In genomic region chrX:70289168-70289792, GRCh38 we compare ENCODE assay signal across 9 cellular contexts. TPM values are rescaled to one million over a fixed set of nuclear protein-coding genes. Genes with fewer than 3 reads are reported as not detected.
DNase-seq lines count a peak whose midpoint lies in the region; ATAC-seq and TF ChIP-seq lines count a peak whose summit lies in the region.
"Had no signal": no experiment of that assay in that cellular context is flagged by ENCODE, and none has a peak within 500 bp of the region (broad histone marks: within the 10 kb centered on the region; RNA-seq: fewer than 3 reads in every experiment).

No MANE protein-coding gene starts in this region.

- H3K4me3 Mint-ChIP-seq in Caco-2 (ENCODE audit: unreplicated experiment) (peak overlapping the region; percentile 87), chondrocyte (ENCODE audit: unreplicated experiment) (peak overlapping the region; percentile 88), naive B cell (peak overlapping the region; percentile 81 to 91 (median 88))

- CTCF ChIA-PET in Caco-2 (lab: Charles Lee): interaction anchor here (1.6 kb wide), 1 partner anchor 156 kb away, joined by 7 read pairs; the partner anchor contains the start of gene IGBP1

- H3K9me3 Mint-ChIP-seq in Caco-2 (ENCODE audit: unreplicated experiment) (no peaks in the 10 kb centered on the region), chondrocyte (ENCODE audit: low read depth) (peaks cover 6% of the 10 kb centered on the region), naive B cell (peaks cover 0 to 2% (median 0%) of the 10 kb centered on the region in 7 donors)

- H3K27ac Mint-ChIP-seq in Caco-2 (ENCODE audit: unreplicated experiment) (peak overlapping the region; percentile 83), chondrocyte (ENCODE audit: unreplicated experiment) (peak overlapping the region; percentile 74), naive B cell (peak overlapping the region in 1 of 6 donors; percentile 42)

- H3K4me1 Mint-ChIP-seq in Caco-2 (ENCODE audit: low read depth, unreplicated experiment): peaks cover 14% of the 10 kb centered on the region
- H3K4me1 Mint-ChIP-seq in chondrocyte (ENCODE audit: low read depth): peaks cover 16% of the 10 kb centered on the region
- peaks cover 0 to 13% (median 0%) of the 10 kb centered on the region in 3 donors for H3K4me1 Mint-ChIP-seq in naive B cell

- H3K4me3 ChIP-seq in Caco-2 (ENCODE audit: low read depth, low read length) (peak overlapping the region; percentile 84), HUES6 (ENCODE audit: low read depth, low read length) (peak overlapping the region; percentile 93)

- no peak for TF ChIP-seq CTCF in Caco-2 (IDR thresholded peaks at IDR 0.05; ENCODE audit: insufficient read depth in 1 of 2, low read depth in 1 of 2, low read length in 1 of 2, severe bottlenecking in 1 of 2, unreplicated experiment in 1 of 2)
- no peak for TF ChIP-seq CTCF in chondrocyte (IDR thresholded peaks at IDR 0.05)

- H3K36me3 Mint-ChIP-seq in Caco-2 (ENCODE audit: insufficient read depth, unreplicated experiment) (peaks cover 6% of the 10 kb centered on the region), chondrocyte (ENCODE audit: low read depth) (peaks cover 1% of the 10 kb centered on the region), naive B cell (peaks cover 0 to 9% of the 10 kb centered on the region in 2 donors)

- POLR2A ChIA-PET in Caco-2 (lab: Charles Lee): interaction anchor here (1.0 kb wide), 1 partner anchor 10 kb away, joined by 8 read pairs; no protein-coding TSS in a partner anchor

- H3K27ac ChIP-seq in HUES6 (ENCODE audit: low read depth, low read length): no peak overlapping the region

- H3K36me3 ChIP-seq in Caco-2 (ENCODE audit: control insufficient read depth, insufficient read depth, low read length) (no peaks in the 10 kb centered on the region), HUES6 (ENCODE audit: control insufficient read depth, insufficient read depth, low read length) (peaks cover 24% of the 10 kb centered on the region)

- no peaks in the 10 kb centered on the region for H3K27me3 ChIP-seq in Caco-2 (replicated peaks; ENCODE audit: control insufficient read depth, insufficient read depth, low read length)
- no peaks in the 10 kb centered on the region for H3K27me3 ChIP-seq in HUES6 (ENCODE audit: control insufficient read depth, insufficient read depth, low read length)

- DNase-seq in Caco-2 (no peak), chondrocyte (ENCODE audit: low spot score) (no peak), naive B cell (no peak), AML-193 (lab: John Stamatoyannopoulos, UW) (no peak), head of caudate nucleus (no peak), C1 segment of cervical spinal cord (lab: John Stamatoyannopoulos, UW) (no peak), globus pallidus (ENCODE audit: low spot score) (no peak)

- no peaks in the 10 kb centered on the region for H3K4me1 ChIP-seq in Caco-2
- H3K4me1 ChIP-seq in HUES6 (ENCODE audit: control insufficient read depth, insufficient read depth, low read length): no peaks in the 10 kb centered on the region

- BruUV-seq in Caco-2 (replicated peaks; lab: Mats Ljungman, UMichigan): TSS peak; percentile 69

- H3K9me3 ChIP-seq in Caco-2 (no peaks in the 10 kb centered on the region), HUES6 (ENCODE audit: control insufficient read depth, insufficient read depth, low read depth, low read length) (no peaks in the 10 kb centered on the region; the same call in 1 of the 2 replicates)

- ATAC-seq in naive B cell (ENCODE audit: low read depth in 2 of 2): no peak

- no peaks in the 10 kb centered on the region for H3K27me3 Mint-ChIP-seq in Caco-2 (ENCODE audit: insufficient read depth, unreplicated experiment)
- H3K27me3 Mint-ChIP-seq in chondrocyte (ENCODE audit: low read depth): no peaks in the 10 kb centered on the region
- no peaks in the 10 kb centered on the region for H3K27me3 Mint-ChIP-seq in naive B cell

- H3K9ac ChIP-seq in HUES6 (ENCODE audit: low read length): peak overlapping the region; percentile 64

- intact Hi-C loops in Caco-2 (cut with micrococcal nuclease; ENCODE audit: unreplicated experiment) (no loop called here), head of caudate nucleus (cut with DNase I) (no loop called here)

RNA-seq across cellular contexts. Expression of gene PDZD11, which starts 0.4 kb away (rescaled TPM):
- total RNA-seq in Caco-2 (2022) (44.4 and 45.0 TPM in 2 replicates), chondrocyte (46.2 to 48.1 TPM (median 47.7 TPM) in 3 replicates)
- 10 to 100 TPM; 12.8 to 26.1 (median 17.6) TPM for polyA plus RNA-seq in naive B cell (ENCODE audit: low read depth in 6 of 6)

RNA-seq across cellular contexts. Expression of gene KIF4A, which starts 0.6 kb away (rescaled TPM):
- total RNA-seq in Caco-2 (2022): 36.9 and 39.6 TPM in 2 replicates
- total RNA-seq in chondrocyte: 4.5 to 5.9 TPM (median 5.3 TPM) in 3 replicates
- polyA plus RNA-seq in naive B cell (ENCODE audit: low read depth in 6 of 6): not detected

RNA-seq across cellular contexts. Expression of gene RAB41, which starts 7.3 kb away (rescaled TPM):
- total RNA-seq in Caco-2 (2022) (not detected in 2 replicates), chondrocyte (not detected in 3 replicates)
- under 1 TPM in 1 of 6 donors, not detected in 5; 0.26 TPM for polyA plus RNA-seq in naive B cell (ENCODE audit: low read depth in 6 of 6)
- total RNA-seq: LHCN-M2 had no signal

RNA-seq across cellular contexts. Expression of gene ARR3, which starts 21.1 kb away (rescaled TPM):
- not detected in 2 replicates for total RNA-seq in Caco-2 (2022)
- not detected in 3 replicates for total RNA-seq in chondrocyte
- not detected for polyA plus RNA-seq in naive B cell (ENCODE audit: low read depth in 6 of 6)
- total RNA-seq: LHCN-M2 had no signal

RNA-seq across cellular contexts. Expression of gene P2RY4, which starts 29.3 kb away (rescaled TPM):
- total RNA-seq in Caco-2 (2022): 0.18 TPM in 1 of 2 replicates, not detected in the other
- total RNA-seq in chondrocyte: not detected in 3 replicates
- polyA plus RNA-seq in naive B cell (ENCODE audit: low read depth in 6 of 6): not detected
- total RNA-seq: LHCN-M2 had no signal
